In genomic region chr1:61266738-61267137, GRCh38 we compare ENCODE assay signal across 12 cellular contexts.
DNase-seq lines count a peak whose midpoint lies in the region; ATAC-seq and TF ChIP-seq lines count a peak whose summit lies in the region.
"Had no signal": no experiment of that assay in that cellular context is flagged by ENCODE, and none has a peak within 500 bp of the region (broad histone marks: within the 10 kb centered on the region; RNA-seq: fewer than 3 reads in every experiment).

No MANE protein-coding gene starts in this region.

- DNase-seq in NCI-H226 = peak; percentile 77
- DNase-seq in amniotic epithelial cell (ENCODE audit: low read depth) = peak; percentile 26
- no peak for DNase-seq in left lung
- DNase-seq in CD1c-positive myeloid dendritic cell (ENCODE audit: extremely low spot score) = no peak
- no peak for DNase-seq in hepatocyte (ENCODE audit: low spot score)
- DNase-seq in stimulated activated naive CD4-positive, alpha-beta T cell treated with Interleukin-2 at 50 U/mL for 16 hours (lab: John Stamatoyannopoulos, UW) = no peak
- DNase-seq: C1 segment of cervical spinal cord; CD4-positive, alpha-beta memory T cell; DMS79 had no signal

- H3K4me1 ChIP-seq in HEK293 (ENCODE audit: control insufficient read depth, insufficient read depth, low read length) (peaks cover 8% of the 10 kb centered on the region), left lung (no peaks in the 10 kb centered on the region), hepatocyte (ENCODE audit: insufficient read depth) (no peaks in the 10 kb centered on the region)

- POLR2A ChIA-PET in HEK293 (lab: Yijun Ruan, JAX) = no interaction called here

- no peak overlapping the region for H2AFZ ChIP-seq in hepatocyte

- no peak overlapping the region for H3K4me2 ChIP-seq in hepatocyte

- H4K20me1 ChIP-seq in hepatocyte (ENCODE audit: insufficient read depth, poor library complexity, severe bottlenecking) = no peaks in the 10 kb centered on the region

- H3K4me3 ChIP-seq in HEK293 (ENCODE audit: low read depth, low read length) (no peak overlapping the region), left lung (no peak overlapping the region), hepatocyte (no peak overlapping the region)
- H3K4me3 ChIP-seq: GM12878 had no signal

- intact Hi-C loops in left lung (cut with DNase I) = no loop called here

- peak; percentile 37 for ATAC-seq in left lung
- ATAC-seq: GM12878, HCT116 had no signal

- peaks cover 10% of the 10 kb centered on the region for H3K79me2 ChIP-seq in hepatocyte

- H3K27ac ChIP-seq in HEK293 (ENCODE audit: extremely low read depth, low read depth, low read length) = no peak overlapping the region
- no peak overlapping the region for H3K27ac ChIP-seq in left lung
- no peak overlapping the region for H3K27ac ChIP-seq in hepatocyte

- H3K9me2 ChIP-seq in hepatocyte (replicated peaks; ENCODE audit: insufficient read depth) = no peaks in the 10 kb centered on the region

- H3K36me3 ChIP-seq in HEK293 (ENCODE audit: control insufficient read depth in 2 of 2, insufficient read depth in 1 of 2, low read length in 2 of 2) (no peaks in the 10 kb centered on the region), left lung (no peaks in the 10 kb centered on the region), hepatocyte (replicated peaks; ENCODE audit: insufficient read depth, low read depth) (no peaks in the 10 kb centered on the region)

- CTCF ChIA-PET in HEK293 (lab: Yijun Ruan, JAX) = no interaction called here

- H3K9me3 ChIP-seq in HEK293 (ENCODE audit: control insufficient read depth, insufficient read depth, low read depth, low read length) = no peaks in the 10 kb centered on the region
- no peaks in the 10 kb centered on the region for H3K9me3 ChIP-seq in left lung
- H3K9me3 ChIP-seq in hepatocyte (ENCODE audit: low read depth) = no peaks in the 10 kb centered on the region

- no peak for TF ChIP-seq CTCF in HEK293 (tag by site-specific recombination; IDR thresholded peaks at IDR 0.05)
- no peak for TF ChIP-seq CTCF in left lung (IDR thresholded peaks at IDR 0.05)
- TF ChIP-seq CTCF in hepatocyte (IDR thresholded peaks at IDR 0.05; ENCODE audit: poor library complexity) = no peak

- H3K27me3 ChIP-seq in left lung (no peaks in the 10 kb centered on the region), hepatocyte (no peaks in the 10 kb centered on the region)

TF ChIP-seq in HEK293, 187 proteins besides CTCF, POLR2A, EP300 and RAD21:
- TF ChIP-seq ZNF24 (tag by site-specific recombination; IDR thresholded peaks at IDR 0.05) (no peak), SP2 (tag by site-specific recombination; IDR thresholded peaks at IDR 0.05) (no peak), SP7 (tag by site-specific recombination; IDR thresholded peaks at IDR 0.05) (peak; percentile 19; the same call in 1 of the 2 replicates), GLI4 (tag by site-specific recombination; IDR thresholded peaks at IDR 0.05) (no peak), ZNF311 (tag by site-specific recombination; IDR thresholded peaks at IDR 0.05; ENCODE audit: borderline replicate concordance) (no peak)
- TF ChIP-seq, protein P1, sequence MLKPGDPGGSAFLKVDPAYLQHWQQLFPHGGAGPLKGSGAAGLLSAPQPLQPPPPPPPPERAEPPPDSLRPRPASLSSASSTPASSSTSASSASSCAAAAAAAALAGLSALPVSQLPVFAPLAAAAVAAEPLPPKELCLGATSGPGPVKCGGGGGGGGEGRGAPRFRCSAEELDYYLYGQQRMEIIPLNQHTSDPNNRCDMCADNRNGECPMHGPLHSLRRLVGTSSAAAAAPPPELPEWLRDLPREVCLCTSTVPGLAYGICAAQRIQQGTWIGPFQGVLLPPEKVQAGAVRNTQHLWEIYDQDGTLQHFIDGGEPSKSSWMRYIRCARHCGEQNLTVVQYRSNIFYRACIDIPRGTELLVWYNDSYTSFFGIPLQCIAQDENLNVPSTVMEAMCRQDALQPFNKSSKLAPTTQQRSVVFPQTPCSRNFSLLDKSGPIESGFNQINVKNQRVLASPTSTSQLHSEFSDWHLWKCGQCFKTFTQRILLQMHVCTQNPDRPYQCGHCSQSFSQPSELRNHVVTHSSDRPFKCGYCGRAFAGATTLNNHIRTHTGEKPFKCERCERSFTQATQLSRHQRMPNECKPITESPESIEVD (tag by site-specific recombination; IDR thresholded peaks at IDR 0.05) = peak; percentile 36; the same call in 1 of the 2 replicates

Comparison
In these comparisons a context has a peak if more than half of its experiments do, and no peak if none do; other contexts are left out.
1. DNase-seq: peak in NCI-H226 (single experiment) and amniotic epithelial cell (single experiment); none in left lung (0 of 2), CD1c-positive myeloid dendritic cell (single experiment), hepatocyte (single experiment) and stimulated activated naive CD4-positive, alpha-beta T cell treated with Interleukin-2 at 50 U/mL for 16 hours (single experiment).